14 cellular contexts compared by ENCODE assay signal in genomic region chr9:21615018-21615417, GRCh38.
"Had no signal": no experiment of that assay in that cellular context is flagged by ENCODE, and none has a peak within 500 bp of the region (broad histone marks: within the 10 kb centered on the region; RNA-seq: fewer than 3 reads in every experiment).

No MANE protein-coding gene starts in this region.

- H3K4me3 Mint-ChIP-seq: activated CD4-positive, alpha-beta T cell treated with anti-CD3 and anti-CD28 coated beads, Interleukin-2, amount 10 ng/mL, durations not matched to agents 7 days and 5 days; mesothelial cell of epicardium had no signal

- H3K4me1 ChIP-seq: gastroesophageal sphincter, thyroid gland, uterus had no signal

- H3K27me3 ChIP-seq: thyroid gland, uterus had no signal

- H3K9me3 ChIP-seq: gastroesophageal sphincter, neutrophil, thyroid gland, uterus had no signal

- H3K4me3 ChIP-seq: gastroesophageal sphincter, thyroid gland, uterus had no signal

- H3K9me3 Mint-ChIP-seq: activated T-helper 2 cell treated with anti-CD3 and anti-CD28 coated beads, Interferon-gamma antibody, Interleukin-2, Interleukin-4, amounts not matched to agents 10 μg/mL and 5 μg/mL and 100 μg/mL, durations not matched to agents 14 hours and 24 hours and 36 hours; mesothelial cell of epicardium had no signal

- DNase-seq: activated CD4-positive, alpha-beta T cell treated with anti-CD3 and anti-CD28 coated beads, Interleukin-2, amount 10 ng/mL, durations not matched to agents 7 days and 5 days; activated CD4-positive, CD25-positive, alpha-beta regulatory T cell; activated naive CD4-positive, alpha-beta T cell treated with anti-CD3 and anti-CD28 coated beads, Interleukin-2, amount 50 U/mL, for 16 hours; activated T-cell treated with anti-CD3 and anti-CD28 coated beads for 4 hours; anterior cingulate cortex; left ventricle myocardium superior; posterior cingulate gyrus; thyroid gland; uterus had no signal

- H3K27ac Mint-ChIP-seq: activated T-helper 2 cell treated with anti-CD3 and anti-CD28 coated beads, Interferon-gamma antibody, Interleukin-2, Interleukin-4, amounts not matched to agents 10 μg/mL and 5 μg/mL and 100 μg/mL, durations not matched to agents 14 hours and 24 hours and 36 hours; mesothelial cell of epicardium had no signal

- FAIRE-seq: endothelial cell of umbilical vein had no signal

- H3K36me3 Mint-ChIP-seq: mesothelial cell of epicardium had no signal

- H3K36me3 ChIP-seq: gastroesophageal sphincter, neutrophil, thyroid gland, uterus had no signal

- H3K27ac ChIP-seq: gastroesophageal sphincter, neutrophil, thyroid gland, uterus had no signal

- ATAC-seq: gastroesophageal sphincter, left ventricle myocardium superior had no signal
